Comparison of ENCODE assay signal across 9 cellular contexts in genomic region chr1:58896211-58897183, GRCh38.
DNase-seq lines count a peak whose midpoint lies in the region; ATAC-seq and TF ChIP-seq lines count a peak whose summit lies in the region.
"Had no signal": no experiment of that assay in that cellular context is flagged by ENCODE, and none has a peak within 500 bp of the region (broad histone marks: within the 10 kb centered on the region; RNA-seq: fewer than 3 reads in every experiment).

No MANE protein-coding gene starts in this region.

- H3K27ac ChIP-seq in mammary epithelial cell (ENCODE audit: insufficient read depth, low read depth, low read length) (no peak overlapping the region), Karpas-422 (ENCODE audit: low read length) (no peak overlapping the region)

- in situ Hi-C loops in mammary epithelial cell (cut with MboI; ENCODE audit: low sequenced_read_pairs in 2 of 2), result no loop called here

- H3K27me3 Mint-ChIP-seq in MCF 10A (ENCODE audit: insufficient read depth, unreplicated experiment), result no peaks in the 10 kb centered on the region

- peak overlapping the region; percentile 32 for H2AFZ ChIP-seq in mammary epithelial cell (ENCODE audit: low read depth, low read length)
- no peak overlapping the region for H2AFZ ChIP-seq in Karpas-422 (ENCODE audit: low read length)

- H3K4me3 ChIP-seq in mammary epithelial cell (replicated peaks in 1 of 3; ENCODE audit: insufficient read depth in 1 of 3, low read depth in 2 of 3, low read length in 3 of 3) (no peak overlapping the region), Karpas-422 (ENCODE audit: low read length) (no peak overlapping the region)

- H3K27me3 ChIP-seq in mammary epithelial cell (ENCODE audit: insufficient read depth, low read length) (no peaks in the 10 kb centered on the region), Karpas-422 (ENCODE audit: low read length) (no peaks in the 10 kb centered on the region)

- H3K4me3 Mint-ChIP-seq in MCF 10A (ENCODE audit: unreplicated experiment), result no peak overlapping the region

- H3K4me1 ChIP-seq in mammary epithelial cell (ENCODE audit: insufficient read depth, low read length) (peaks cover 15% of the 10 kb centered on the region), Karpas-422 (ENCODE audit: low read length) (no peaks in the 10 kb centered on the region)

- no peak overlapping the region for H3K27ac Mint-ChIP-seq in MCF 10A (ENCODE audit: low read depth, unreplicated experiment)

- peaks cover 18% of the 10 kb centered on the region for H3K4me1 Mint-ChIP-seq in MCF 10A (ENCODE audit: insufficient read depth, unreplicated experiment)

- ATAC-seq in HG03457 (IDR thresholded peaks at IDR 0.05; ENCODE audit: unreplicated experiment), result no peak

- no peak overlapping the region for H3K4me2 ChIP-seq in mammary epithelial cell (ENCODE audit: insufficient read depth, low read depth, low read length)
- no peak overlapping the region for H3K4me2 ChIP-seq in Karpas-422 (ENCODE audit: low read depth, low read length, poor library complexity, severe bottlenecking)

- no peaks in the 10 kb centered on the region for H3K9me3 ChIP-seq in mammary epithelial cell (replicated peaks; ENCODE audit: insufficient read depth, low read length)
- no peaks in the 10 kb centered on the region for H3K9me3 ChIP-seq in Karpas-422 (ENCODE audit: low read length)

- POLR2A ChIA-PET in MCF 10A (lab: Yijun Ruan, JAX), result interaction anchor here (0.6 to 1.5 kb wide), 5 partner anchors 18 to 57 kb away, joined by 3 to 4 read pairs (median 3); no protein-coding TSS in a partner anchor

- H3K9ac ChIP-seq in mammary epithelial cell (ENCODE audit: insufficient read depth, low read length), result no peak overlapping the region
- H3K9ac ChIP-seq in Karpas-422 (ENCODE audit: low read length), result no peak overlapping the region

- H3K9me2 ChIP-seq in Karpas-422 (replicated peaks; ENCODE audit: insufficient read depth, low read length), result no peaks in the 10 kb centered on the region

- BruUV-seq in mammary epithelial cell (replicated peaks; lab: Mats Ljungman, UMichigan) (no TSS peak), MCF 10A (replicated peaks; lab: Mats Ljungman, UMichigan) (no TSS peak)

- intact Hi-C loops in mammary epithelial cell (cut with micrococcal nuclease), result no loop called here
- intact Hi-C loops in MCF 10A (cut with micrococcal nuclease), result no loop called here

- TF ChIP-seq CTCF in mammary epithelial cell (conservative IDR thresholded peaks at IDR 0.05 in 1 of 2, IDR thresholded peaks at IDR 0.05 in 1 of 2; ENCODE audit: extremely low read depth in 1 of 2, insufficient read depth in 1 of 2, low read depth in 1 of 2, low read length in 2 of 2) (no peak), MCF 10A (IDR thresholded peaks at IDR 0.05; ENCODE audit: unreplicated experiment) (no peak)

- CTCF ChIA-PET in mammary epithelial cell (lab: Charles Lee; ENCODE audit: low non-redundant PET) (no interaction called here), MCF 10A (lab: Yijun Ruan, JAX) (interaction anchor here (0.6 to 2.2 kb wide), 3 partner anchors 57 to 802 kb away, joined by 3 to 6 read pairs (median 4); no protein-coding TSS in a partner anchor)

- no peaks in the 10 kb centered on the region for H3K36me3 ChIP-seq in mammary epithelial cell (ENCODE audit: insufficient read depth, low read length)
- no peaks in the 10 kb centered on the region for H3K36me3 ChIP-seq in Karpas-422 (ENCODE audit: insufficient read depth, low read length)

- WGBS in mammary epithelial cell (ENCODE audit: low coverage, missing lambda C conversion rate), result 79% methylated on average over 3 of the region's 8 CpGs

- H3K9me3 Mint-ChIP-seq in MCF 10A (ENCODE audit: unreplicated experiment), result no peaks in the 10 kb centered on the region

- H3K36me3 Mint-ChIP-seq in MCF 10A (ENCODE audit: insufficient read depth, unreplicated experiment), result peaks cover 4% of the 10 kb centered on the region

- DNase-seq in mammary epithelial cell (no peak), MCF 10A (ENCODE audit: unreplicated experiment) (no peak), dermis blood vessel endothelial cell (peak; percentile 53), mucosa of gallbladder (ENCODE audit: low spot score) (peak; percentile 70), D341Med (ENCODE audit: low spot score) (no peak), Karpas-422 (no peak)
- DNase-seq in activated CD4-positive, alpha-beta T cell treated with anti-CD3 and anti-CD28 coated beads for 48 hours, result no peak
- DNase-seq: effector CD8-positive, alpha-beta T cell had no signal

- H4K20me1 ChIP-seq in mammary epithelial cell (ENCODE audit: insufficient read depth, low read length), result no peaks in the 10 kb centered on the region
- H4K20me1 ChIP-seq in Karpas-422 (ENCODE audit: insufficient read depth, low read depth, low read length), result no peaks in the 10 kb centered on the region

- dilution Hi-C loops in mammary epithelial cell (cut with HindIII; ENCODE audit: low sequenced_read_pairs), result no loop called here

- H3K79me2 ChIP-seq in mammary epithelial cell (ENCODE audit: insufficient read depth, low read length) (no peaks in the 10 kb centered on the region), Karpas-422 (ENCODE audit: low read length) (no peaks in the 10 kb centered on the region)

Comparison
In these comparisons a context has a peak if more than half of its experiments do, and no peak if none do; other contexts are left out.
1. DNase-seq: peak in dermis blood vessel endothelial cell (single experiment) and mucosa of gallbladder (single experiment); none in mammary epithelial cell (single experiment), MCF 10A (single experiment), activated CD4-positive, alpha-beta T cell treated with anti-CD3 and anti-CD28 coated beads for 48 hours (single experiment), D341Med (single experiment) and Karpas-422 (single experiment).